ENCODE assay signal across 34 cellular contexts in the genomic region with DNA sequence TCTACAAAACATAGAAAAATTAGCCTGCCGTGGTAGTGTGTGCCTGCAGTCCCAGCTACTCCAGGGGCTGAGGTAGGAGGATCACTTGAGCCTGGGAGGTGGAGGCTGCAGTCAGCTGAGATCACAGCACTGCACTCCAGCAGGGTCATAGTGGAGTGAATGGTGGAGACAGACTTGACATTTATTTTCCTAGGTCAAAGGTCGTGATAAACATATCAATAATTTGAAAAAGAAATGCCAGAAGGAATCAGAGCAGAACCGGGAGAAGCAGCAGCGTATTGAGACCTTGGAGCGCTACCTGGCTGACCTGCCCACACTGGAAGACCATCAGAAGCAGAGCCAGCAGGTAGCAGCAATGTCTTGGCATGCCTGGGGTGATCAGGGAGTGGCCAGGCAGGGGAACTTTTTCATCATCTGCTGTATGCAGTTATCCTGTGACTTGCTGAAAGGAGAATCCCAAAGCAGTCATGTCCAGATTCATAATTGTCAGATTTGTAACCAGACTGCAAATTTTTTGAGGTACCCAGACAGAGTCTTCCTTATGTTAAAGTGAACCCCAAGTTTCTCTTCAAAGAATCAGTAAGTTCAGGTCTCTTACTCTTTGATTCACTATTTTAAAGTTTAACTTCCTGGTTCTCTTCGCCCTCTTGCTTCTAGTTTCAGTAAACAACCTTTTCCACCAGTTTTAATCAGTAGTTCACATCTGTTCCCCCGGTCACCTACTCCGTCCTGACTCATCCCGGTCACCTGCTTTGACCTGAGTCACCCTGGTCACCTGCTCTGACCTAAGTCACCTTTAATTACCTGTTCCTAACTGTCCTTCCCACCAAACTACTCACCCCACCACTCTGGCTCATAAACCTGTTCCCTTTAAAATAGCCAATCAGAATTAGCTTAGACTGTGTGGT. TPM values are rescaled to one million over a fixed set of nuclear protein-coding genes. Genes with fewer than 3 reads are reported as not detected.
"Had no signal": no experiment of that assay in that cellular context is flagged by ENCODE, and none has a peak within 500 bp of the region (broad histone marks: within the 10 kb centered on the region; RNA-seq: fewer than 3 reads in every experiment).

No MANE protein-coding gene starts in this region.

- DNase-seq: activated B cell treated with CpG ODN at 0.5 μM for 24 hours; activated CD4-positive, alpha-beta T cell treated with anti-CD3 and anti-CD28 coated beads for 36 hours; activated CD8-positive, alpha-beta memory T cell treated with anti-CD3 and anti-CD28 coated beads, Interleukin-2, amount 10 ng/mL, durations not matched to agents 7 days and 5 days; activated CD8-positive, alpha-beta T cell treated with anti-CD3 and anti-CD28 coated beads, Interleukin-2, amount 10 ng/mL, durations not matched to agents 7 days and 5 days; activated naive CD4-positive, alpha-beta T cell; activated naive CD8-positive, alpha-beta T cell treated with anti-CD3 and anti-CD28 coated beads for 36 hours; activated T-cell treated with anti-CD3 and anti-CD28 coated beads for 4 hours; activated T-cell treated with anti-CD3 and anti-CD28 coated beads, Interleukin-2, amount 50 U/mL, for 72 hours; adrenal gland; aorta; body of pancreas; cortex of kidney; effector memory CD8-positive, alpha-beta T cell; foreskin fibroblast; heart left ventricle; kidney glomerular epithelial cell; left lung; lower lobe of right lung; mesendoderm; mucosa of descending colon; retina; stimulated activated CD4-positive, alpha-beta T cell treated with anti-CD3 and anti-CD28 coated beads, Interleukin-12 subunit alpha, Interleukin-12 subunit beta, amount 100 ng/mL, for 4 hours; stimulated activated CD4-positive, alpha-beta T cell treated with anti-CD3 and anti-CD28 coated beads, Interleukin-4, amount 100 ng/mL, for 1 hour; T-helper 2 cell had no signal

- H3K27me3 ChIP-seq: adrenal gland, body of pancreas, cardiac muscle cell, heart left ventricle, left lung, neutrophil had no signal

- H3K4me3 ChIP-seq: adrenal gland, body of pancreas, cardiac muscle cell, heart left ventricle, left lung, lower lobe of right lung, mucosa of descending colon, skin epidermis had no signal

- H3K4me1 ChIP-seq: body of pancreas, left lung, lower lobe of right lung had no signal

- H3K9me3 Mint-ChIP-seq: nephron had no signal

- H3K4me1 Mint-ChIP-seq: nephron had no signal

- H3K27me3 Mint-ChIP-seq: activated B cell treated with CpG ODN at 0.5 μM for 24 hours; activated CD4-positive, alpha-beta T cell treated with anti-CD3 and anti-CD28 coated beads for 36 hours; activated CD8-positive, alpha-beta memory T cell treated with anti-CD3 and anti-CD28 coated beads, Interleukin-2, amount 10 ng/mL, durations not matched to agents 7 days and 5 days; activated naive CD8-positive, alpha-beta T cell treated with anti-CD3 and anti-CD28 coated beads for 36 hours; effector memory CD8-positive, alpha-beta T cell; progenitor cell of endocrine pancreas; stimulated activated naive CD8-positive, alpha-beta T cell treated with anti-CD3 and anti-CD28 coated beads, Interleukin-15, Interleukin-2, amounts not matched to agents 100 ng/mL and 50 ng/mL, for 24 hours had no signal

- ATAC-seq: activated CD4-positive, alpha-beta T cell treated with anti-CD3 and anti-CD28 coated beads for 36 hours; activated CD8-positive, alpha-beta memory T cell treated with anti-CD3 and anti-CD28 coated beads, Interleukin-2, amount 10 ng/mL, durations not matched to agents 7 days and 5 days; activated CD8-positive, alpha-beta T cell treated with anti-CD3 and anti-CD28 coated beads, Interleukin-2, amount 10 ng/mL, durations not matched to agents 7 days and 5 days; activated T-cell treated with anti-CD3 and anti-CD28 coated beads, Interleukin-2, amount 50 U/mL, for 72 hours; body of pancreas; effector memory CD8-positive, alpha-beta T cell; heart left ventricle; left lung; lower lobe of right lung; mucosa of descending colon; sciatic nerve had no signal

- H3K36me3 ChIP-seq: adrenal gland had no signal

- H3K4me3 Mint-ChIP-seq: activated B cell treated with CpG ODN at 0.5 μM for 24 hours; activated CD4-positive, alpha-beta T cell treated with anti-CD3 and anti-CD28 coated beads for 36 hours; activated CD8-positive, alpha-beta memory T cell treated with anti-CD3 and anti-CD28 coated beads, Interleukin-2, amount 10 ng/mL, durations not matched to agents 7 days and 5 days; activated CD8-positive, alpha-beta T cell treated with anti-CD3 and anti-CD28 coated beads, Interleukin-2, amount 10 ng/mL, durations not matched to agents 7 days and 5 days; activated naive CD8-positive, alpha-beta T cell treated with anti-CD3 and anti-CD28 coated beads for 36 hours; activated T-cell treated with anti-CD3 and anti-CD28 coated beads, Interleukin-2, amount 50 U/mL, for 72 hours; effector memory CD8-positive, alpha-beta T cell; nephron; stimulated activated naive CD8-positive, alpha-beta T cell treated with anti-CD3 and anti-CD28 coated beads, Interleukin-15, Interleukin-2, amounts not matched to agents 100 ng/mL and 50 ng/mL, for 24 hours had no signal

- H3K9me3 ChIP-seq: adrenal gland, body of pancreas, lower lobe of right lung, neutrophil had no signal

- H3K27ac Mint-ChIP-seq: activated B cell treated with CpG ODN at 0.5 μM for 24 hours; activated CD4-positive, alpha-beta T cell treated with anti-CD3 and anti-CD28 coated beads for 36 hours; activated CD8-positive, alpha-beta memory T cell treated with anti-CD3 and anti-CD28 coated beads, Interleukin-2, amount 10 ng/mL, durations not matched to agents 7 days and 5 days; activated naive CD8-positive, alpha-beta T cell treated with anti-CD3 and anti-CD28 coated beads for 36 hours; activated T-cell treated with anti-CD3 and anti-CD28 coated beads, Interleukin-2, amount 50 U/mL, for 72 hours; nephron; progenitor cell of endocrine pancreas; stimulated activated naive CD8-positive, alpha-beta T cell treated with anti-CD3 and anti-CD28 coated beads, Interleukin-15, Interleukin-2, amounts not matched to agents 100 ng/mL and 50 ng/mL, for 24 hours had no signal

- H3K27ac ChIP-seq: adrenal gland, body of pancreas, cardiac muscle cell, heart left ventricle, left lung, lower lobe of right lung, neutrophil, skin epidermis had no signal

RNA-seq across cellular contexts. Expression of gene CD52, which starts 49.2 kb away (rescaled TPM):
- total RNA-seq: body of pancreas, cardiac muscle cell, cerebellum, endothelial cell of umbilical vein, osteocyte had no signal
- polyA plus RNA-seq: endothelial cell of umbilical vein had no signal
